8 cellular contexts compared by ENCODE assay signal in the genomic region with DNA sequence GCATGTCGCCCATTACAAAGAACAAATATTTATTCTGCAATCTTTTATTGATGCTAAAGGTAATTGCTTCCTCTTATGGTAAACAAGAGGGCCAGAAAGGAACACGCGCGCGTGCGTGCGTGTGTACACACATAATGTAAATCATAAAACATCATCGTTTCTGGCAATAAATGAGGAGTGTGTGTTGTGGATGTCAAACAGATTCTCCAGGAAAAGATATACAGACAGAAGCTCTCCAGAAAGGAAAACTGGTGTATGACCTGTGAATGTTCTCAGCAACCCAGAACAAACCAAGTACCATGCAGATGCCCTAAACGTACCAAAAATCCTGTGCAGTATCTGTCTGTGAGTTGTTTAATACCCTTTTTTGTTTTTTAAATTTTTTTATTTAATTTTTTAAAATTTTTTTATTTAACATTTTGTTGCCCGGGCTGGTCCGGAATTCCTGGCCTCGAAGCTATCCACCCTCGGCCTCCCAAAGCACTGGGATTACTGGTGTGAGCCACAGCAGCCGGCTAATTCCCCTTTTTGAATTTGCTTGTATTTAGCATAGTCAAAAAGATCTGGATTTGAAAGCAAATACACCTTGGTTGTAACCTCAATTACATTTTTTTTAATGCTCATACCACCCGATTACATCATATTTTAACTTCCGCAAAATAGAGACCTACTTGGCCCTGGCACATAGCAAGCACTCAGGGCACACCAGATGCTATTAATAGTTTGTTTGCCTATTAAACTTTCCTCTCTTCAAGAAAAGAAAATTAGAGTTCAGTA. TPM values are rescaled to one million over a fixed set of nuclear protein-coding genes. Genes with fewer than 3 reads are reported as not detected.
DNase-seq lines count a peak whose midpoint lies in the region; ATAC-seq and TF ChIP-seq lines count a peak whose summit lies in the region.

No MANE protein-coding gene starts in this region.

- ATAC-seq in Right ventricle myocardium superior (ENCODE audit: poor library complexity) (no peak), activated B cell treated with CpG ODN at 0.5 μM for 24 hours (ENCODE audit: low read depth) (no peak)
- no peak for ATAC-seq in stimulated activated naive CD8-positive, alpha-beta T cell treated with anti-CD3 and anti-CD28 coated beads, Interleukin-15, Interleukin-2, amounts not matched to agents 100 U/mL and 50 U/mL, for 24 hours

- CTCF ChIA-PET in activated B cell treated with CpG ODN at 0.5 μM for 24 hours (lab: Charles Lee) (interaction anchor here (0.6 to 4.8 kb wide), 5 partner anchors 22 to 215 kb away, joined by 3 to 31 read pairs (median 9); partner anchors contain the start of gene SMIM29), GM10248 (lab: Yijun Ruan, JAX) (interaction anchor here (0.9 to 5.8 kb wide), 6 partner anchors 22 to 198 kb away, joined by 3 to 40 read pairs (median 6); partner anchors contain the start of gene SMIM29)

- DNase-seq in Right ventricle myocardium superior = peak; percentile 43
- DNase-seq in cardiac septum (ENCODE audit: low spot score) = no peak
- DNase-seq in activated B cell treated with CpG ODN at 0.5 μM for 24 hours = no peak
- no peak for DNase-seq in iPS DF 6.9 (ENCODE audit: low read depth, low spot score)
- peak; percentile 11 for DNase-seq in stimulated activated naive CD8-positive, alpha-beta T cell treated with anti-CD3 and anti-CD28 coated beads, Interleukin-15, Interleukin-2, amounts not matched to agents 100 U/mL and 50 U/mL, for 24 hours
- DNase-seq in posterior vena cava (ENCODE audit: low spot score) = no peak
- DNase-seq in cerebellar cortex (ENCODE audit: low spot score) = no peak
- no peak for DNase-seq in GM10248 (ENCODE audit: extremely low spot score)

- TF ChIP-seq CTCF in activated B cell treated with CpG ODN at 0.5 μM for 24 hours (IDR thresholded peaks at IDR 0.05) (no peak), GM10248 (IDR thresholded peaks at IDR 0.05; ENCODE audit: control extremely low read depth, extremely low read depth, low read depth, missing control alignments) (no peak)

- H3K27me3 ChIP-seq in iPS DF 6.9 (ENCODE audit: control insufficient read depth, insufficient read depth, low read length) = no peaks in the 10 kb centered on the region

- H3K27me3 Mint-ChIP-seq in activated B cell treated with CpG ODN at 0.5 μM for 24 hours = no peaks in the 10 kb centered on the region

- H3K4me3 Mint-ChIP-seq in activated B cell treated with CpG ODN at 0.5 μM for 24 hours = no peak overlapping the region

- no peaks in the 10 kb centered on the region for H3K36me3 ChIP-seq in iPS DF 6.9 (ENCODE audit: control insufficient read depth, insufficient read depth, low read length)

- H3K27ac ChIP-seq in iPS DF 6.9 (ENCODE audit: low read length) = no peak overlapping the region

- H3K27ac Mint-ChIP-seq in activated B cell treated with CpG ODN at 0.5 μM for 24 hours = peak overlapping the region; percentile 95

- no peaks in the 10 kb centered on the region for H3K9me3 Mint-ChIP-seq in activated B cell treated with CpG ODN at 0.5 μM for 24 hours

- H3K4me3 ChIP-seq in iPS DF 6.9 (ENCODE audit: low read length) = peak overlapping the region; percentile 85; the same call in 1 of the 2 replicates

- POLR2A ChIA-PET in activated B cell treated with CpG ODN at 0.5 μM for 24 hours (lab: Charles Lee) (interaction anchor here (1.0 to 3.8 kb wide), 7 partner anchors 21 to 212 kb away, joined by 3 to 24 read pairs (median 6); partner anchors contain the start of genes HMGA1 and SMIM29), GM10248 (lab: Yijun Ruan, JAX) (no interaction called here)

- H3K4me1 ChIP-seq in iPS DF 6.9 (ENCODE audit: control insufficient read depth, insufficient read depth, low read length) = no peaks in the 10 kb centered on the region

- 100% methylated on average over 2 of the region's 16 CpGs for WGBS in iPS DF 6.9 (ENCODE audit: insufficient coverage, insufficient read length)

- intact Hi-C loops in Right ventricle myocardium superior (cut with DNase I) (loop anchor here (2.0 kb wide), 1 partner anchor 145 kb away; the partner anchor contains the start of gene SMIM29), cardiac septum (cut with DNase I) (loop anchor here (5.0 kb wide), 2 partner anchors 56 to 91 kb away; no protein-coding TSS in a partner anchor), activated B cell treated with CpG ODN at 0.5 μM for 24 hours (cut with micrococcal nuclease) (loop anchor here (2.0 to 5.0 kb wide), 3 partner anchors 47 to 215 kb away; no protein-coding TSS in a partner anchor), posterior vena cava (cut with DNase I) (no loop called here)

- H3K9me3 ChIP-seq in iPS DF 6.9 (ENCODE audit: control insufficient read depth, insufficient read depth, low read length) = no peaks in the 10 kb centered on the region

- H3K36me3 Mint-ChIP-seq in activated B cell treated with CpG ODN at 0.5 μM for 24 hours (ENCODE audit: low read depth) = peaks cover 2% of the 10 kb centered on the region

- peaks cover 24% of the 10 kb centered on the region for H3K4me1 Mint-ChIP-seq in activated B cell treated with CpG ODN at 0.5 μM for 24 hours

RNA-seq across cellular contexts. Expression of gene NUDT3, which starts 0.9 kb away (rescaled TPM):
- 49.6 TPM for total RNA-seq in Right ventricle myocardium superior
- 38.2 TPM for total RNA-seq in cardiac septum
- 24.1 and 27.0 TPM in 2 replicates for total RNA-seq in activated B cell treated with CpG ODN at 0.5 μM for 24 hours
- total RNA-seq in posterior vena cava = 10 to 100 TPM; 41.9 to 49.9 TPM

RNA-seq across cellular contexts. Expression of gene RPS10, which starts 32.5 kb away (rescaled TPM):
- total RNA-seq in Right ventricle myocardium superior (638 TPM), cardiac septum (542 TPM), activated B cell treated with CpG ODN at 0.5 μM for 24 hours (2,903 and 3,402 TPM in 2 replicates), posterior vena cava (1,000 to 10,000 TPM in 1 of 2 donors, 100 to 1,000 TPM in 1; 962 to 1,039 TPM)

Comparison
In these comparisons a context has a peak if more than half of its experiments do, and no peak if none do; other contexts are left out.
1. DNase-seq: peak in Right ventricle myocardium superior (single experiment) and stimulated activated naive CD8-positive, alpha-beta T cell treated with anti-CD3 and anti-CD28 coated beads, Interleukin-15, Interleukin-2, amounts not matched to agents 100 U/mL and 50 U/mL, for 24 hours (single experiment); none in cardiac septum (single experiment), activated B cell treated with CpG ODN at 0.5 μM for 24 hours (single experiment), iPS DF 6.9 (single experiment), posterior vena cava (single experiment), cerebellar cortex (single experiment) and GM10248 (single experiment).
2. intact Hi-C loops: an anchor here in Right ventricle myocardium superior (2.0 kb wide), cardiac septum (5.0 kb wide) and activated B cell treated with CpG ODN at 0.5 μM for 24 hours (2.0 to 5.0 kb wide); none called in posterior vena cava.